In genomic region chr19:13127811-13128575, GRCh38 we compare ENCODE assay signal across 1 cellular context.
TF ChIP-seq lines count a peak whose summit lies in the region.

No MANE protein-coding gene starts in this region.

TF ChIP-seq in HepG2, 621 proteins besides CTCF, POLR2A, EP300 and RAD21:
- TF ChIP-seq AHDC1 (CRISPR knock-in tag; IDR thresholded peaks at IDR 0.05; ENCODE audit: borderline replicate concordance) (no peak), ARNT (IDR thresholded peaks at IDR 0.05) (no peak), KAT7 (CRISPR knock-in tag; IDR thresholded peaks at IDR 0.05; ENCODE audit: borderline replicate concordance) (0 out of 2 replicates have a peak, but pooled peaks have one; percentile 6), DNMT1 (CRISPR knock-in tag; IDR thresholded peaks at IDR 0.05) (0 out of 2 replicates have a peak, but pooled peaks have one; percentile 11)
